ENCODE assay signal across 14 cellular contexts in genomic region chr14:21993070-21993469, GRCh38.
DNase-seq lines count a peak whose midpoint lies in the region; ATAC-seq and TF ChIP-seq lines count a peak whose summit lies in the region.
"Had no signal": no experiment of that assay in that cellular context is flagged by ENCODE, and none has a peak within 500 bp of the region (broad histone marks: within the 10 kb centered on the region; RNA-seq: fewer than 3 reads in every experiment).

No MANE protein-coding gene starts in this region.

- no peaks in the 10 kb centered on the region for H3K9me3 Mint-ChIP-seq in activated T-cell treated with anti-CD3 and anti-CD28 coated beads, Interleukin-2, amount 50 U/mL, for 72 hours
- H3K9me3 Mint-ChIP-seq in CD8-positive, alpha-beta memory T cell, result no peaks in the 10 kb centered on the region
- no peaks in the 10 kb centered on the region for H3K9me3 Mint-ChIP-seq in activated CD8-positive, alpha-beta T cell treated with anti-CD3 and anti-CD28 coated beads for 36 hours
- H3K9me3 Mint-ChIP-seq in naive thymus-derived CD8-positive, alpha-beta T cell, result no peaks in the 10 kb centered on the region

- peak overlapping the region; percentile 34 to 70 for H3K4me3 Mint-ChIP-seq in activated T-cell treated with anti-CD3 and anti-CD28 coated beads, Interleukin-2, amount 50 U/mL, for 72 hours
- H3K4me3 Mint-ChIP-seq in CD8-positive, alpha-beta memory T cell, result peak overlapping the region; percentile 26 to 79 (median 67)
- H3K4me3 Mint-ChIP-seq in activated CD8-positive, alpha-beta T cell treated with anti-CD3 and anti-CD28 coated beads for 36 hours, result peak overlapping the region; percentile 56
- peak overlapping the region; percentile 24 to 64 (median 49) for H3K4me3 Mint-ChIP-seq in naive thymus-derived CD8-positive, alpha-beta T cell
- H3K4me3 Mint-ChIP-seq: HFFc6 had no signal

- intact Hi-C loops in activated CD8-positive, alpha-beta T cell treated with anti-CD3 and anti-CD28 coated beads for 36 hours (cut with micrococcal nuclease), result loop anchor here (5.0 kb wide), 1 partner anchor 554 kb away; no protein-coding TSS in a partner anchor

- no peak for ATAC-seq in activated T-cell treated with anti-CD3 and anti-CD28 coated beads, Interleukin-2, amount 50 U/mL, for 72 hours (replicated peaks in 1 of 2)
- no peak for ATAC-seq in activated CD8-positive, alpha-beta T cell treated with anti-CD3 and anti-CD28 coated beads for 36 hours
- ATAC-seq in naive thymus-derived CD8-positive, alpha-beta T cell, result no peak
- no peak for ATAC-seq in left lobe of liver

- DNase-seq in activated T-cell treated with anti-CD3 and anti-CD28 coated beads, Interleukin-2, amount 50 U/mL, for 72 hours, result no peak
- DNase-seq in activated T-cell treated with anti-CD3 and anti-CD28 coated beads for 4 hours, result no peak
- no peak for DNase-seq in CD8-positive, alpha-beta memory T cell
- no peak for DNase-seq in activated CD8-positive, alpha-beta T cell treated with anti-CD3 and anti-CD28 coated beads for 36 hours
- DNase-seq in naive thymus-derived CD8-positive, alpha-beta T cell, result no peak
- DNase-seq in left lobe of liver (ENCODE audit: low spot score), result no peak
- no peak for DNase-seq in A172 (ENCODE audit: low spot score)
- DNase-seq: COR-L47, HFFc6, NCI-H1092 treated with DMSO at 0.1 percent for 48 hours, NCI-H1694 treated with DMSO at 0.1 percent for 48 hours, NCI-H345, PC-9 had no signal

- H3K4me1 ChIP-seq in CD8-positive, alpha-beta memory T cell (ENCODE audit: insufficient read depth, low read length), result no peaks in the 10 kb centered on the region

- H3K9me3 ChIP-seq in CD8-positive, alpha-beta memory T cell (ENCODE audit: low read length), result no peaks in the 10 kb centered on the region

- peaks cover 0 to 3% of the 10 kb centered on the region in 2 donors for H3K36me3 Mint-ChIP-seq in activated T-cell treated with anti-CD3 and anti-CD28 coated beads, Interleukin-2, amount 50 U/mL, for 72 hours (ENCODE audit: insufficient read depth in 2 of 2)
- peaks cover 0 to 5% (median 0%) of the 10 kb centered on the region in 3 donors for H3K36me3 Mint-ChIP-seq in CD8-positive, alpha-beta memory T cell
- peaks cover 7% of the 10 kb centered on the region for H3K36me3 Mint-ChIP-seq in activated CD8-positive, alpha-beta T cell treated with anti-CD3 and anti-CD28 coated beads for 36 hours (ENCODE audit: low read depth)
- no peaks in the 10 kb centered on the region for H3K36me3 Mint-ChIP-seq in naive thymus-derived CD8-positive, alpha-beta T cell

- H3K4me1 Mint-ChIP-seq in activated T-cell treated with anti-CD3 and anti-CD28 coated beads, Interleukin-2, amount 50 U/mL, for 72 hours (ENCODE audit: low read depth), result peaks cover 34% of the 10 kb centered on the region
- peaks cover 2 to 14% (median 5%) of the 10 kb centered on the region in 3 donors for H3K4me1 Mint-ChIP-seq in CD8-positive, alpha-beta memory T cell
- H3K4me1 Mint-ChIP-seq in activated CD8-positive, alpha-beta T cell treated with anti-CD3 and anti-CD28 coated beads for 36 hours (ENCODE audit: low read depth), result peaks cover 28% of the 10 kb centered on the region
- H3K4me1 Mint-ChIP-seq in naive thymus-derived CD8-positive, alpha-beta T cell, result peaks cover 0 to 17% (median 8%) of the 10 kb centered on the region in 4 donors

- no peaks in the 10 kb centered on the region for H3K27me3 ChIP-seq in CD8-positive, alpha-beta memory T cell (ENCODE audit: insufficient read depth, low read length, poor library complexity, severe bottlenecking)

- peak overlapping the region; percentile 5 for H3K27ac Mint-ChIP-seq in activated T-cell treated with anti-CD3 and anti-CD28 coated beads, Interleukin-2, amount 50 U/mL, for 72 hours
- H3K27ac Mint-ChIP-seq in CD8-positive, alpha-beta memory T cell, result peak overlapping the region in 6 of 8 donors; percentile 17 to 72 (median 51)
- no peak overlapping the region for H3K27ac Mint-ChIP-seq in activated CD8-positive, alpha-beta T cell treated with anti-CD3 and anti-CD28 coated beads for 36 hours
- peak overlapping the region in 9 of 10 donors; percentile 34 to 85 (median 72) for H3K27ac Mint-ChIP-seq in naive thymus-derived CD8-positive, alpha-beta T cell
- H3K27ac Mint-ChIP-seq: HFFc6 had no signal

- no peak overlapping the region for H3K27ac ChIP-seq in CD8-positive, alpha-beta memory T cell (ENCODE audit: low read depth, low read length)
- H3K27ac ChIP-seq: KMS-11, PC-9 had no signal

- POLR2A ChIA-PET in CD8-positive, alpha-beta memory T cell (lab: Charles Lee), result interaction anchor here (1.1 kb wide), 1 partner anchor 564 kb away, joined by 4 read pairs; no protein-coding TSS in a partner anchor
- POLR2A ChIA-PET in activated CD8-positive, alpha-beta T cell treated with anti-CD3 and anti-CD28 coated beads for 36 hours (lab: Charles Lee), result interaction anchor here (0.9 to 1.7 kb wide), 5 partner anchors 10 to 577 kb away, joined by 3 to 5 read pairs (median 3); no protein-coding TSS in a partner anchor
- POLR2A ChIA-PET in naive thymus-derived CD8-positive, alpha-beta T cell (lab: Charles Lee), result interaction anchor here (0.8 to 1.6 kb wide), 4 partner anchors 15 to 1186 kb away, joined by 3 to 7 read pairs (median 6); no protein-coding TSS in a partner anchor

- CTCF ChIA-PET in CD8-positive, alpha-beta memory T cell (lab: Charles Lee), result interaction anchor here (0.9 to 5.5 kb wide), 5 partner anchors 9 to 577 kb away, joined by 3 to 27 read pairs (median 4); no protein-coding TSS in a partner anchor
- CTCF ChIA-PET in activated CD8-positive, alpha-beta T cell treated with anti-CD3 and anti-CD28 coated beads for 36 hours (lab: Charles Lee), result interaction anchor here (1.1 to 7.1 kb wide), 4 partner anchors 10 to 577 kb away, joined by 5 to 38 read pairs (median 22); no protein-coding TSS in a partner anchor

- TF ChIP-seq CTCF in activated CD8-positive, alpha-beta T cell treated with anti-CD3 and anti-CD28 coated beads for 36 hours (IDR thresholded peaks at IDR 0.05), result no peak

- no peaks in the 10 kb centered on the region for H3K27me3 Mint-ChIP-seq in activated T-cell treated with anti-CD3 and anti-CD28 coated beads, Interleukin-2, amount 50 U/mL, for 72 hours (ENCODE audit: low read depth)
- no peaks in the 10 kb centered on the region for H3K27me3 Mint-ChIP-seq in CD8-positive, alpha-beta memory T cell
- no peaks in the 10 kb centered on the region for H3K27me3 Mint-ChIP-seq in activated CD8-positive, alpha-beta T cell treated with anti-CD3 and anti-CD28 coated beads for 36 hours
- peaks cover 0 to 1% (median 0%) of the 10 kb centered on the region in 5 donors for H3K27me3 Mint-ChIP-seq in naive thymus-derived CD8-positive, alpha-beta T cell

- H3K36me3 ChIP-seq in CD8-positive, alpha-beta memory T cell (ENCODE audit: insufficient read depth, low read length), result no peaks in the 10 kb centered on the region

- H3K4me3 ChIP-seq in CD8-positive, alpha-beta memory T cell (ENCODE audit: low read length), result no peak overlapping the region
- H3K4me3 ChIP-seq: PC-9 had no signal
